In the genomic region with DNA sequence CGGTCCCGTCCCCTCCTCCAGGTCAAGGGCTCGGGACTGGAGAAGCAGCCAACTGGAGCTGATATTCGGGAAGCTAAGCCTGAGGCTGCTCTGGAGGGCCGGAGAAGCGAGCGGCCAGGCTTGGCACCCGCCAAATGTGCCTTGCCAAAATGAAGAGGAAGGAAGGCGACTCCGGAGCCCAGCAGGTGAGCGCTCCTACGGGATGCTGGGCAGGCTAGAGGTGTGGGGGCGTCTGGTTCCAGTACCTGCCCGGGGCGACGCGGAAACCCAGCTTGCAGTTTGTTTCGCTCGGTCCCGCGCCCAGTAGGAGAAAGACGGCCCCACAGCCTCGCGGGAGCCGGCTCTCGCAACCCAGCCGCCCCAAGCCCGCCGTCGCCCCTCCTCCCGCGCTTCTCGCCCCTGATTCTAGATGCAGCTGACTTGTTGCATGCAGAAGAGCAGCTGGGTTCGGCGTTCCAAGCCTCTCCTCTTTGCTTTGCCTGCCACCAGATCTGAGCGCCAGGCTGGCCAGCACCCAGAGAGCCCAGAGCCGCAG, we compare ENCODE assay signal across 1 cellular context.
TF ChIP-seq lines count a peak whose summit lies in the region.

No MANE protein-coding gene starts in this region.

TF ChIP-seq in A549, 52 proteins besides CTCF, POLR2A, EP300 and RAD21:
- TF ChIP-seq, protein P1, sequence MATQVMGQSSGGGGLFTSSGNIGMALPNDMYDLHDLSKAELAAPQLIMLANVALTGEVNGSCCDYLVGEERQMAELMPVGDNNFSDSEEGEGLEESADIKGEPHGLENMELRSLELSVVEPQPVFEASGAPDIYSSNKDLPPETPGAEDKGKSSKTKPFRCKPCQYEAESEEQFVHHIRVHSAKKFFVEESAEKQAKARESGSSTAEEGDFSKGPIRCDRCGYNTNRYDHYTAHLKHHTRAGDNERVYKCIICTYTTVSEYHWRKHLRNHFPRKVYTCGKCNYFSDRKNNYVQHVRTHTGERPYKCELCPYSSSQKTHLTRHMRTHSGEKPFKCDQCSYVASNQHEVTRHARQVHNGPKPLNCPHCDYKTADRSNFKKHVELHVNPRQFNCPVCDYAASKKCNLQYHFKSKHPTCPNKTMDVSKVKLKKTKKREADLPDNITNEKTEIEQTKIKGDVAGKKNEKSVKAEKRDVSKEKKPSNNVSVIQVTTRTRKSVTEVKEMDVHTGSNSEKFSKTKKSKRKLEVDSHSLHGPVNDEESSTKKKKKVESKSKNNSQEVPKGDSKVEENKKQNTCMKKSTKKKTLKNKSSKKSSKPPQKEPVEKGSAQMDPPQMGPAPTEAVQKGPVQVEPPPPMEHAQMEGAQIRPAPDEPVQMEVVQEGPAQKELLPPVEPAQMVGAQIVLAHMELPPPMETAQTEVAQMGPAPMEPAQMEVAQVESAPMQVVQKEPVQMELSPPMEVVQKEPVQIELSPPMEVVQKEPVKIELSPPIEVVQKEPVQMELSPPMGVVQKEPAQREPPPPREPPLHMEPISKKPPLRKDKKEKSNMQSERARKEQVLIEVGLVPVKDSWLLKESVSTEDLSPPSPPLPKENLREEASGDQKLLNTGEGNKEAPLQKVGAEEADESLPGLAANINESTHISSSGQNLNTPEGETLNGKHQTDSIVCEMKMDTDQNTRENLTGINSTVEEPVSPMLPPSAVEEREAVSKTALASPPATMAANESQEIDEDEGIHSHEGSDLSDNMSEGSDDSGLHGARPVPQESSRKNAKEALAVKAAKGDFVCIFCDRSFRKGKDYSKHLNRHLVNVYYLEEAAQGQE (IDR thresholded peaks at IDR 0.05): no peak
- TF ChIP-seq CBX2 (IDR thresholded peaks at IDR 0.05; ENCODE audit: borderline replicate concordance, low read depth) (no peak), RNF2 (IDR thresholded peaks at IDR 0.05; ENCODE audit: borderline replicate concordance, low read depth) (no peak), HEYL (CRISPR knock-in tag; IDR thresholded peaks at IDR 0.05) (no peak), HMGXB4 (CRISPR knock-in tag; IDR thresholded peaks at IDR 0.05; ENCODE audit: borderline replicate concordance) (no peak), USF2 (IDR thresholded peaks at IDR 0.05) (no peak), MAZ (IDR thresholded peaks at IDR 0.05; ENCODE audit: borderline replicate concordance, low read depth, low read length) (no peak)
